41 cellular contexts compared by ENCODE assay signal in genomic region chr17:35906559-35907265, GRCh38. TPM values are rescaled to one million over a fixed set of nuclear protein-coding genes. Genes with fewer than 3 reads are reported as not detected.
DNase-seq lines count a peak whose midpoint lies in the region; FAIRE-seq and TF ChIP-seq lines count a peak whose summit lies in the region.
"Had no signal": no experiment of that assay in that cellular context is flagged by ENCODE, and none has a peak within 500 bp of the region (broad histone marks: within the 10 kb centered on the region; RNA-seq: fewer than 3 reads in every experiment).

No MANE protein-coding gene starts in this region.

- H3K9me3 ChIP-seq in small intestine (ENCODE audit: control insufficient read depth, low read depth) (no peaks in the 10 kb centered on the region), MG63 (no peaks in the 10 kb centered on the region)
- H3K9me3 ChIP-seq: gastroesophageal sphincter, HAP-1, left lung, pancreas, right atrium auricular region, SJCRH30, testis had no signal

- FAIRE-seq in small intestine (lab: Jason Lieb, UNC), result no peak
- FAIRE-seq: GM18507, pancreas had no signal

- DNase-seq in DMS53 (lab: John Stamatoyannopoulos, UW) (peak; percentile 4), DMS53 treated with DMSO at 0.1 percent for 48 hours (lab: John Stamatoyannopoulos, UW; ENCODE audit: unreplicated experiment) (no peak), astrocyte of the hippocampus (ENCODE audit: low read depth, low spot score) (peak; percentile 43), fibroblast of villous mesenchyme (ENCODE audit: low read depth) (peak; percentile 6), small intestine (peak; percentile 4), NCI-H1092 (lab: John Stamatoyannopoulos, UW) (no peak), NOMO-1 treated with dmso at 0.1 percent for 144 hours (lab: John Stamatoyannopoulos, UW; ENCODE audit: unreplicated experiment) (no peak), MG63 (no peak)
- DNase-seq: activated CD4-positive, alpha-beta T cell treated with anti-CD3 and anti-CD28 coated beads for 48 hours; activated CD8-positive, alpha-beta memory T cell treated with anti-CD3 and anti-CD28 coated beads for 24 hours; activated effector memory CD4-positive, alpha-beta T cell treated with anti-CD3 and anti-CD28 coated beads, Interleukin-2, amount 50 U/mL, for 16 hours; activated naive CD8-positive, alpha-beta T cell treated with anti-CD3 and anti-CD28 coated beads, Interleukin-2, amount 10 ng/mL, durations not matched to agents 7 days and 5 days; activated T-cell treated with anti-CD3 and anti-CD28 coated beads, Interleukin-2, amount 50 U/mL, for 24 hours; aorta; Calu3; cortex of kidney; DND-41; endodermal cell; hippocampal formation; left lung; NCI-H1048; NCI-H1694 treated with DMSO at 0.1 percent for 48 hours; NCI-H774; pancreas; RPMI8226; SJCRH30; stimulated activated CD4-positive, alpha-beta T cell treated with anti-CD3 and anti-CD28 coated beads, Interleukin-1b, Interleukin-23, amount 100 ng/mL, for 48 hours; stimulated activated naive CD8-positive, alpha-beta T cell treated with anti-CD3 and anti-CD28 coated beads, Interleukin-15, Interleukin-2, amounts not matched to agents 100 U/mL and 50 U/mL, for 24 hours; T-helper 9 cell; testis had no signal

- H3K4me1 ChIP-seq in small intestine (ENCODE audit: control insufficient read depth in 2 of 2, insufficient read depth in 1 of 2, low read depth in 1 of 2, low read length in 1 of 2), result no peaks in the 10 kb centered on the region
- H3K4me1 ChIP-seq: gastroesophageal sphincter, left lung, pancreas, right atrium auricular region, SJCRH30, testis had no signal

- H3K27me3 ChIP-seq in small intestine (ENCODE audit: control insufficient read depth in 2 of 2, insufficient read depth in 2 of 2, low read length in 2 of 2) (no peaks in the 10 kb centered on the region), MG63 (no peaks in the 10 kb centered on the region)
- H3K27me3 ChIP-seq: cardiac muscle cell, gastroesophageal sphincter, left lung, pancreas, right atrium auricular region, testis had no signal

- H3K27ac ChIP-seq in small intestine (ENCODE audit: low read depth in 1 of 2, low read length in 1 of 2), result no peak overlapping the region
- H3K27ac ChIP-seq: 22Rv1, cardiac muscle cell, gastroesophageal sphincter, left lung, pancreas, right atrium auricular region, SJCRH30, testis had no signal

- H3K36me3 ChIP-seq in small intestine (ENCODE audit: control insufficient read depth in 2 of 2, insufficient read depth in 2 of 2, low read length in 2 of 2) (no peaks in the 10 kb centered on the region), MG63 (no peaks in the 10 kb centered on the region)
- H3K36me3 ChIP-seq: cardiac muscle cell, gastroesophageal sphincter, HAP-1, left lung, pancreas, right atrium auricular region, SJCRH30 had no signal

- WGBS in small intestine, 3 donors, result 77 to 86% (median 83%) methylated on average over 6 of the region's 6 CpGs

- no peak for TF ChIP-seq CTCF in fibroblast of villous mesenchyme (IDR thresholded peaks at IDR 0.05; ENCODE audit: insufficient read depth, low read depth, low read length)

- no peak overlapping the region for H3K4me3 ChIP-seq in fibroblast of villous mesenchyme (ENCODE audit: low read depth, low read length)
- H3K4me3 ChIP-seq in small intestine (ENCODE audit: low read depth in 1 of 2, low read length in 2 of 2), result no peak overlapping the region
- no peak overlapping the region for H3K4me3 ChIP-seq in MG63
- H3K4me3 ChIP-seq: cardiac muscle cell, gastroesophageal sphincter, HAP-1, left lung, pancreas, right atrium auricular region, SJCRH30, testis had no signal

RNA-seq across cellular contexts. Expression of gene RDM1, which starts 23.9 kb away (rescaled TPM):
- total RNA-seq in fibroblast of villous mesenchyme, result 0.32 and 0.43 TPM in 2 replicates
- 1 to 10 TPM in 2 of 3 donors, not detected in 1; 1.9 to 4.5 TPM for polyA plus RNA-seq in small intestine
- total RNA-seq in MG63 (2014; rRNA removed; shearing (Covaris generic); ENCODE audit: low replicate concordance), result 0.89 and 2.5 TPM in 2 replicates
- total RNA-seq: aorta, right atrium auricular region, SJCRH30 had no signal
- polyA plus RNA-seq: aorta, CD14-positive monocyte, neural cell, pancreas had no signal

RNA-seq across cellular contexts. Expression of gene CCL5, which starts 26.6 kb away (rescaled TPM):
- total RNA-seq in fibroblast of villous mesenchyme, result under 0.01 TPM in 1 of 2 replicates, not detected in the other
- polyA plus RNA-seq in small intestine, result 10 to 100 TPM in 1 of 3 donors, 1 to 10 TPM in 2; 4.9 to 44.0 (median 7.7) TPM
- total RNA-seq in MG63 (2014; rRNA removed; shearing (Covaris generic); ENCODE audit: low replicate concordance), result 3.0 and 4.4 TPM in 2 replicates
- total RNA-seq: cardiac muscle cell, endodermal cell, SJCRH30 had no signal
- polyA plus RNA-seq: neural cell had no signal

RNA-seq across cellular contexts. Expression of gene LYZL6, which starts 36.8 kb away (rescaled TPM):
- total RNA-seq in fibroblast of villous mesenchyme, result not detected in 2 replicates
- polyA plus RNA-seq in small intestine, result not detected
- total RNA-seq in MG63 (2014; rRNA removed; shearing (Covaris generic); ENCODE audit: low replicate concordance), result not detected in 2 replicates
- total RNA-seq: activated naive CD8-positive, alpha-beta T cell treated with anti-CD3 and anti-CD28 coated beads, Interleukin-2, amount 10 ng/mL, durations not matched to agents 7 days and 5 days; aorta; Calu3; cardiac muscle cell; endodermal cell; esophagus mucosa; gastroesophageal sphincter; left lung; LHCN-M2; pancreas; right atrium auricular region; SJCRH30; ureter had no signal
- polyA plus RNA-seq: aorta, cardiac muscle cell, CD14-positive monocyte, neural cell, pancreas had no signal

RNA-seq across cellular contexts. Expression of gene HEATR9, which starts 38.0 kb away (rescaled TPM):
- not detected in 2 replicates for total RNA-seq in fibroblast of villous mesenchyme
- not detected for polyA plus RNA-seq in small intestine
- total RNA-seq in MG63 (2014; rRNA removed; shearing (Covaris generic); ENCODE audit: low replicate concordance), result not detected in 2 replicates
- total RNA-seq: aorta, Calu3, cardiac muscle cell, endodermal cell, esophagus mucosa, LHCN-M2, pancreas, right atrium auricular region, SJCRH30 had no signal
- polyA plus RNA-seq: aorta, CD14-positive monocyte, neural cell, pancreas had no signal

Comparison
In these comparisons a context has a peak if more than half of its experiments do, and no peak if none do; other contexts are left out.
1. DNase-seq: peak in DMS53 (single experiment), astrocyte of the hippocampus (single experiment), fibroblast of villous mesenchyme (single experiment) and small intestine (single experiment); none in DMS53 treated with DMSO at 0.1 percent for 48 hours (single experiment), NCI-H1092 (single experiment), NOMO-1 treated with dmso at 0.1 percent for 144 hours (single experiment) and MG63 (single experiment).